ENCODE assay signal across 24 cellular contexts in genomic region chr4:95204267-95204835, GRCh38.
DNase-seq lines count a peak whose midpoint lies in the region; ATAC-seq and TF ChIP-seq lines count a peak whose summit lies in the region.
"Had no signal": no experiment of that assay in that cellular context is flagged by ENCODE, and none has a peak within 500 bp of the region (broad histone marks: within the 10 kb centered on the region; RNA-seq: fewer than 3 reads in every experiment).

No MANE protein-coding gene starts in this region.

- H3K27me3 ChIP-seq in mesendoderm (ENCODE audit: insufficient read depth, low read length, poor library complexity) (no peaks in the 10 kb centered on the region), testis (no peaks in the 10 kb centered on the region)
- H3K27me3 ChIP-seq: BLaER1, esophagus squamous epithelium, Peyer's patch, tibial artery had no signal

- H3K4me2 ChIP-seq in mesendoderm (ENCODE audit: low read length): no peak overlapping the region
- H3K4me2 ChIP-seq: BLaER1 had no signal

- H4K8ac ChIP-seq in mesendoderm (ENCODE audit: low read depth, low read length): no peak overlapping the region

- H2BK5ac ChIP-seq in mesendoderm (ENCODE audit: low read length): no peak overlapping the region

- H3K56ac ChIP-seq in mesendoderm (ENCODE audit: low read length): no peak overlapping the region

- H3K36me3 ChIP-seq in mesendoderm (ENCODE audit: control insufficient read depth, insufficient read depth, low read length) (no peaks in the 10 kb centered on the region), testis (ENCODE audit: low read depth, missing control alignments) (no peaks in the 10 kb centered on the region)
- H3K36me3 ChIP-seq: BLaER1, esophagus squamous epithelium, Peyer's patch had no signal

- H3K79me1 ChIP-seq in mesendoderm (ENCODE audit: low read length): no peaks in the 10 kb centered on the region

- no peak overlapping the region for H3K18ac ChIP-seq in mesendoderm (ENCODE audit: low read length)

- no peak for ATAC-seq in GM21717 (IDR thresholded peaks at IDR 0.05; ENCODE audit: unreplicated experiment)
- ATAC-seq: activated CD4-positive, alpha-beta T cell treated with anti-CD3 and anti-CD28 coated beads for 36 hours; GM12878 had no signal

- H3K4me3 ChIP-seq in mesendoderm (ENCODE audit: low read length) (no peak overlapping the region), testis (no peak overlapping the region), coronary artery (no peak overlapping the region)
- H3K4me3 ChIP-seq: BLaER1, esophagus squamous epithelium, GM12878, Peyer's patch, tibial artery had no signal

- H2AK5ac ChIP-seq in mesendoderm (ENCODE audit: low read length): no peak overlapping the region

- intact Hi-C loops in testis (cut with DNase I; ENCODE audit: low total_unique reads): no loop called here

- no peak overlapping the region for H3K23ac ChIP-seq in mesendoderm (ENCODE audit: low read length)

- no peak overlapping the region for H3K4ac ChIP-seq in mesendoderm (ENCODE audit: low read depth, low read length)

- no peak overlapping the region for H2BK15ac ChIP-seq in mesendoderm (replicated peaks; ENCODE audit: low read depth)

- H3K4me1 ChIP-seq in mesendoderm (ENCODE audit: control insufficient read depth, low read depth, low read length) (no peaks in the 10 kb centered on the region), testis (no peaks in the 10 kb centered on the region)
- H3K4me1 ChIP-seq: BLaER1, esophagus squamous epithelium, parathyroid adenoma, Peyer's patch, tibial artery had no signal

- WGBS in mesendoderm (ENCODE audit: extremely low coverage, insufficient coverage, low lambda C conversion rate): no CpG with 5 or more reads among the region's 8 CpGs
- WGBS in testis, 2 donors: 60 to 65% methylated on average over 8 of the region's 8 CpGs

- H3K9me3 ChIP-seq in testis: no peaks in the 10 kb centered on the region
- H3K9me3 ChIP-seq: BLaER1, esophagus squamous epithelium, Peyer's patch, tibial artery had no signal

- H3K27ac ChIP-seq in cingulate gyrus (ENCODE audit: low read depth, low read length) (peak overlapping the region; percentile 76), mesendoderm (ENCODE audit: low read depth, low read length) (no peak overlapping the region), testis (no peak overlapping the region), coronary artery (no peak overlapping the region)
- H3K27ac ChIP-seq: BLaER1, esophagus squamous epithelium, parathyroid adenoma, Peyer's patch, tibial artery had no signal

- no peak overlapping the region for H3K9ac ChIP-seq in mesendoderm (ENCODE audit: low read length)
- H3K9ac ChIP-seq: BLaER1, parathyroid adenoma had no signal

- no peak for TF ChIP-seq POLR2A in testis (IDR thresholded peaks at IDR 0.05)

- no peak overlapping the region for H4K5ac ChIP-seq in mesendoderm (ENCODE audit: low read length)

- TF ChIP-seq CTCF in testis (IDR thresholded peaks at IDR 0.05) (no peak), coronary artery (IDR thresholded peaks at IDR 0.05) (no peak)

- peak overlapping the region; percentile 85 for H2BK120ac ChIP-seq in mesendoderm (ENCODE audit: low read depth, low read length)

- DNase-seq in amniotic epithelial cell (ENCODE audit: low read depth) (peak; percentile 11), mesendoderm (peak; percentile 65), testis (peak; percentile 36), coronary artery (ENCODE audit: low spot score) (no peak), NCI-H1105 (lab: John Stamatoyannopoulos, UW) (no peak)
- DNase-seq: activated CD4-positive, alpha-beta T cell treated with anti-CD3 and anti-CD28 coated beads for 36 hours; activated naive CD4-positive, alpha-beta T cell treated with anti-CD3 and anti-CD28 coated beads, Interleukin-2, amount 50 U/mL, for 16 hours; central memory CD4-positive, alpha-beta T cell; esophagus squamous epithelium; kidney glomerular epithelial cell; MV-4-11; NCI-H146; NCI-H748 treated with DMSO at 0.1 percent for 48 hours; Peyer's patch; retina; SIG-M5; stimulated activated CD4-positive, alpha-beta T cell treated with anti-CD3 and anti-CD28 coated beads, Interleukin-1b, Interleukin-23, amount 100 ng/mL, for 48 hours; SW 1271; tibial artery had no signal

- H3K79me2 ChIP-seq in mesendoderm (ENCODE audit: control insufficient read depth, insufficient read depth, low read length): no peaks in the 10 kb centered on the region
- H3K79me2 ChIP-seq: parathyroid adenoma had no signal

Comparison
In these comparisons a context has a peak if more than half of its experiments do, and no peak if none do; other contexts are left out.
1. DNase-seq: peak in amniotic epithelial cell (single experiment), mesendoderm (single experiment) and testis (single experiment); none in coronary artery (single experiment) and NCI-H1105 (single experiment).